ENCODE assay signal across 18 cellular contexts in genomic region chr2:100900156-100900795, GRCh38.
A peak's percentile ranks its signal among the peaks of the same experiment; 100 is the strongest.
DNase-seq lines count a peak whose midpoint lies in the region; ATAC-seq and TF ChIP-seq lines count a peak whose summit lies in the region.
"Had no signal": no experiment of that assay in that cellular context is flagged by ENCODE, and none has a peak within 500 bp of the region (broad histone marks: within the 10 kb centered on the region; RNA-seq: fewer than 3 reads in every experiment).

No MANE protein-coding gene starts in this region.

- no peaks in the 10 kb centered on the region for H3K9me3 ChIP-seq in GM23248 (ENCODE audit: low read depth)
- H3K9me3 ChIP-seq in PC-3 (ENCODE audit: low read length), result no peaks in the 10 kb centered on the region
- no peaks in the 10 kb centered on the region for H3K9me3 ChIP-seq in mammary epithelial cell (replicated peaks; ENCODE audit: insufficient read depth, low read length)
- H3K9me3 ChIP-seq: MG63, Peyer's patch had no signal

- peaks cover 63% of the 10 kb centered on the region for H3K4me1 Mint-ChIP-seq in endothelial cell (ENCODE audit: unreplicated experiment)

- CTCF ChIA-PET in PC-3 (lab: Charles Lee) (no interaction called here), mammary epithelial cell (lab: Charles Lee; ENCODE audit: low non-redundant PET) (no interaction called here)

- POLR2A ChIA-PET in PC-3 (lab: Charles Lee; ENCODE audit: unreplicated experiment), result no interaction called here

- H3K4me1 ChIP-seq in GM23248 (ENCODE audit: insufficient read depth) (peaks cover 25% of the 10 kb centered on the region), PC-3 (ENCODE audit: insufficient read depth, low read length) (peaks cover 66% of the 10 kb centered on the region), mammary epithelial cell (ENCODE audit: insufficient read depth, low read length) (peaks cover 53% of the 10 kb centered on the region)

- no peak overlapping the region for H3K27ac ChIP-seq in GM23248
- H3K27ac ChIP-seq in PC-3 (ENCODE audit: low read length), result peak overlapping the region; percentile 100
- H3K27ac ChIP-seq in mammary epithelial cell (ENCODE audit: insufficient read depth, low read depth, low read length), result no peak overlapping the region
- H3K27ac ChIP-seq: Peyer's patch, SK-N-MC had no signal

- H4K20me1 ChIP-seq in GM23248 (ENCODE audit: insufficient read depth) (no peaks in the 10 kb centered on the region; the same call in 1 of the 2 replicates), PC-3 (ENCODE audit: low read length) (no peaks in the 10 kb centered on the region), mammary epithelial cell (ENCODE audit: insufficient read depth, low read length) (no peaks in the 10 kb centered on the region)

- peaks cover 11% of the 10 kb centered on the region for H3K27me3 Mint-ChIP-seq in endothelial cell (ENCODE audit: unreplicated experiment)

- ATAC-seq in PC-3 (peak; percentile 21), GM18909 (IDR thresholded peaks at IDR 0.05; ENCODE audit: poor library complexity, unreplicated experiment) (no peak)

- dilution Hi-C loops in mammary epithelial cell (cut with HindIII; ENCODE audit: low sequenced_read_pairs), result no loop called here

- H3K4me2 ChIP-seq in GM23248 (ENCODE audit: unreplicated experiment) (no peak overlapping the region), PC-3 (ENCODE audit: low read length) (peak overlapping the region; percentile 42), mammary epithelial cell (ENCODE audit: insufficient read depth, low read depth, low read length) (no peak overlapping the region)

- intact Hi-C loops in PC-3 (cut with micrococcal nuclease) (loop anchor here (5.0 kb wide), 2 partner anchors 43 to 118 kb away; no protein-coding TSS in a partner anchor), mammary epithelial cell (cut with micrococcal nuclease) (loop anchor here (5.0 kb wide), 2 partner anchors 43 to 288 kb away; no protein-coding TSS in a partner anchor)

- H2AFZ ChIP-seq in GM23248 (no peak overlapping the region), PC-3 (ENCODE audit: low read length) (no peak overlapping the region), mammary epithelial cell (ENCODE audit: low read depth, low read length) (no peak overlapping the region)

- no peak overlapping the region for H3K27ac Mint-ChIP-seq in endothelial cell (ENCODE audit: unreplicated experiment)

- no peaks in the 10 kb centered on the region for H3K79me2 ChIP-seq in GM23248 (ENCODE audit: insufficient read depth)
- peaks cover 75% of the 10 kb centered on the region for H3K79me2 ChIP-seq in PC-3 (ENCODE audit: low read length)
- H3K79me2 ChIP-seq in mammary epithelial cell (ENCODE audit: insufficient read depth, low read length), result peaks cover 29% of the 10 kb centered on the region

- in situ Hi-C loops in GM23248 (cut with MboI) (no loop called here), mammary epithelial cell (cut with MboI; ENCODE audit: low sequenced_read_pairs in 2 of 2) (loop anchor here in 1 of 2 donors (10.0 kb wide), 1 partner anchor 165 kb away; no protein-coding TSS in a partner anchor)

- H3K9me2 ChIP-seq in GM23248 (ENCODE audit: insufficient read depth) (no peaks in the 10 kb centered on the region), PC-3 (replicated peaks; ENCODE audit: low read length) (no peaks in the 10 kb centered on the region)

- H3F3A ChIP-seq in GM23248 (ENCODE audit: insufficient read depth), result peaks cover 45% of the 10 kb centered on the region
- peaks cover 13% of the 10 kb centered on the region for H3F3A ChIP-seq in PC-3 (ENCODE audit: low read length, unreplicated experiment)

- H3K4me3 ChIP-seq in GM23248 (no peak overlapping the region), PC-3 (ENCODE audit: low read length) (no peak overlapping the region; the same call in 1 of the 2 replicates), mammary epithelial cell (replicated peaks in 1 of 3; ENCODE audit: insufficient read depth in 1 of 3, low read depth in 2 of 3, low read length in 3 of 3) (no peak overlapping the region)
- H3K4me3 ChIP-seq: MG63, Peyer's patch, SK-N-MC had no signal

- H3K9ac ChIP-seq in GM23248 (no peak overlapping the region), PC-3 (ENCODE audit: low read length) (peak overlapping the region; percentile 41), mammary epithelial cell (ENCODE audit: insufficient read depth, low read length) (no peak overlapping the region)

- BruUV-seq in PC-3 (replicated peaks; lab: Mats Ljungman, UMichigan) (no TSS peak), mammary epithelial cell (replicated peaks; lab: Mats Ljungman, UMichigan) (no TSS peak)

- H3K36me3 ChIP-seq in GM23248 (ENCODE audit: low read depth), result no peaks in the 10 kb centered on the region
- peaks cover 15% of the 10 kb centered on the region for H3K36me3 ChIP-seq in PC-3 (ENCODE audit: low read depth, low read length)
- H3K36me3 ChIP-seq in mammary epithelial cell (ENCODE audit: insufficient read depth, low read length), result peaks cover 6% of the 10 kb centered on the region
- H3K36me3 ChIP-seq: MG63 had no signal

- H3K27me3 ChIP-seq in GM23248 (replicated peaks; ENCODE audit: insufficient read depth), result no peaks in the 10 kb centered on the region
- H3K27me3 ChIP-seq in PC-3 (ENCODE audit: low read length), result no peaks in the 10 kb centered on the region
- H3K27me3 ChIP-seq in mammary epithelial cell (ENCODE audit: insufficient read depth, low read length), result no peaks in the 10 kb centered on the region
- H3K27me3 ChIP-seq: MG63, Peyer's patch had no signal

- H3K9me3 Mint-ChIP-seq in endothelial cell (ENCODE audit: unreplicated experiment), result no peaks in the 10 kb centered on the region

- TF ChIP-seq CTCF in PC-3 (conservative IDR thresholded peaks at IDR 0.05; ENCODE audit: low read depth, low read length), result 0 out of 2 replicates have a peak, but pooled peaks have one; percentile 23
- TF ChIP-seq CTCF in mammary epithelial cell (conservative IDR thresholded peaks at IDR 0.05 in 1 of 2, IDR thresholded peaks at IDR 0.05 in 1 of 2; ENCODE audit: extremely low read depth in 1 of 2, insufficient read depth in 1 of 2, low read depth in 1 of 2, low read length in 2 of 2), result no peak
- no peak for TF ChIP-seq CTCF in endothelial cell (IDR thresholded peaks at IDR 0.05; ENCODE audit: unreplicated experiment)

- no peak overlapping the region for H3K4me3 Mint-ChIP-seq in endothelial cell (ENCODE audit: unreplicated experiment)

- peaks cover 48% of the 10 kb centered on the region for H3K36me3 Mint-ChIP-seq in endothelial cell (ENCODE audit: low read depth, unreplicated experiment)

- DNase-seq in GM23248 (peak; percentile 15), PC-3 (peak; percentile 63), mammary epithelial cell (peak; percentile 41), iris pigment epithelial cell (ENCODE audit: low read depth) (peak; percentile 44), endothelial cell (ENCODE audit: low spot score) (no peak), CD1c-positive myeloid dendritic cell (ENCODE audit: extremely low spot score) (no peak)
- DNase-seq: ACHN, C1 segment of cervical spinal cord, Karpas-422, MG63, NCI-H1105, NCI-H2081 treated with DMSO at 0.1 percent for 48 hours, NCI-H2227 treated with DMSO at 0.1 percent for 48 hours, NCI-H524 treated with DMSO at 0.1 percent for 48 hours, Peyer's patch, SHP77 had no signal

- WGBS in GM23248 (ENCODE audit: low coverage in 1 of 2, low lambda C conversion rate in 2 of 2, missing lambda C conversion rate in 2 of 2), 2 experiments, result 79 to 83% methylated on average over 5 of the region's 5 CpGs
- WGBS in mammary epithelial cell (ENCODE audit: low coverage, missing lambda C conversion rate), result 82% methylated on average over 5 of the region's 5 CpGs

Comparison
In these comparisons a context has a peak if more than half of its experiments do, and no peak if none do; other contexts are left out.
1. DNase-seq: peak in GM23248 (single experiment), PC-3 (single experiment), mammary epithelial cell (single experiment) and iris pigment epithelial cell (single experiment); none in endothelial cell (single experiment) and CD1c-positive myeloid dendritic cell (single experiment).